In the genomic region with DNA sequence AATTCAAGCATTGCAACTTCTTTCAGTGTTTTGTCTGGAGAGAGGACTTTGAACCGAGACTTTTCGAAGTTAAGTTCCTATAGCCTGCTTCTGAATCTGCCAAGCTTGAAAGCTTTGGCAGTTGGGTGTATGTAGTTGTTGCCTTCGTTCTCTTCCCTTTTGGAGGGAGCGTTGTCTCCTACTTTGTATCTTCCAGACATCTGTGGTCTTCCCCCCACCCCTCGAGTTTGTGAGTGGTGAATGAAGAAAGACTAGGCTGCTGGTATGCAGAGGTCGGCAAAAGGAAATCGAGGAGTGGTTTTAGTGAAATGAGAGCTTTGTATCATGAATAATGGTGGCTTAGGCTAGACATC, we compare ENCODE assay signal across 8 cellular contexts. TPM values are rescaled to one million over a fixed set of nuclear protein-coding genes. Genes with fewer than 3 reads are reported as not detected.
A peak's percentile ranks its signal among the peaks of the same experiment; 100 is the strongest.
DNase-seq lines count a peak whose midpoint lies in the region; ATAC-seq, FAIRE-seq and TF ChIP-seq lines count a peak whose summit lies in the region.

No MANE protein-coding gene starts in this region.

- H3K4me2 ChIP-seq in SK-N-SH = peak overlapping the region; percentile 81

- no peak for FAIRE-seq in urothelium cell line (lab: Jason Lieb, UNC)

- no peaks in the 10 kb centered on the region for H3F3A ChIP-seq in SK-N-SH (replicated peaks; ENCODE audit: insufficient read depth)

- H3K27me3 ChIP-seq in H7 (ENCODE audit: control insufficient read depth, insufficient read depth, low read length) (no peaks in the 10 kb centered on the region; the same call in 1 of the 2 replicates), SK-N-SH (ENCODE audit: insufficient read depth) (no peaks in the 10 kb centered on the region), mononuclear cell (ENCODE audit: insufficient read depth, low read length) (no peaks in the 10 kb centered on the region)

- H3K27ac ChIP-seq in SK-N-SH (ENCODE audit: low read depth in 2 of 2, low read length in 1 of 2) = peak overlapping the region; percentile 59 to 62; a peak in 3 of 4 replicates

- H3K4me1 ChIP-seq in SK-N-SH (ENCODE audit: control insufficient read depth in 1 of 2, insufficient read depth in 2 of 2, low read depth in 1 of 2, low read length in 1 of 2) (peaks cover 13 to 14% of the 10 kb centered on the region in 2 experiments; a peak in 3 of 4 replicates), mononuclear cell (ENCODE audit: insufficient read depth, low read length) (peaks cover 34% of the 10 kb centered on the region)

- CTCF ChIA-PET in SK-N-SH (lab: Yijun Ruan, JAX) = interaction anchor here (0.6 to 6.5 kb wide), 2 partner anchors 14 to 617 kb away, joined by 3 to 61 read pairs; no protein-coding TSS in a partner anchor

- TF ChIP-seq RAD21 in SK-N-SH (IDR thresholded peaks at IDR 0.05; ENCODE audit: low read length) = no peak

- peaks cover 65% of the 10 kb centered on the region for H3K79me2 ChIP-seq in SK-N-SH (ENCODE audit: insufficient read depth)

- H3K9me3 ChIP-seq in SK-N-SH = no peaks in the 10 kb centered on the region
- no peaks in the 10 kb centered on the region for H3K9me3 ChIP-seq in mononuclear cell (ENCODE audit: low read depth, low read length)

- H3K4me3 ChIP-seq in H7 (ENCODE audit: insufficient read depth, low read depth, low read length) = peak overlapping the region; percentile 99
- peak overlapping the region; percentile 85 to 97 for H3K4me3 ChIP-seq in SK-N-SH (ENCODE audit: low read depth in 2 of 2, low read length in 1 of 2)
- H3K4me3 ChIP-seq in mononuclear cell (ENCODE audit: low read length) = peak overlapping the region; percentile 93

- H2AFZ ChIP-seq in SK-N-SH (ENCODE audit: low read depth) = no peak overlapping the region

- H3K36me3 ChIP-seq in H7 (replicated peaks; ENCODE audit: control insufficient read depth, insufficient read depth, low read length) = no peaks in the 10 kb centered on the region
- H3K36me3 ChIP-seq in SK-N-SH (replicated peaks in 1 of 2; ENCODE audit: control insufficient read depth in 1 of 2, insufficient read depth in 2 of 2, low read length in 1 of 2) = no peaks in the 10 kb centered on the region

- POLR2A ChIA-PET in SK-N-SH (lab: Yijun Ruan, JAX) = interaction anchor here (2.8 kb wide), 1 partner anchor 616 kb away, joined by 34 read pairs; no protein-coding TSS in a partner anchor

- peak; percentile 35 for DNase-seq in AG20443 (ENCODE audit: low spot score)
- DNase-seq in H7 = peak; percentile 15
- DNase-seq in SK-N-SH = no peak
- peak; percentile 53 for DNase-seq in dermis blood vessel endothelial cell
- peak; percentile 12 for DNase-seq in urothelium cell line (ENCODE audit: low spot score)

- TF ChIP-seq CTCF in SK-N-SH (IDR thresholded peaks at IDR 0.05) = no peak

- WGBS in SK-N-SH (ENCODE audit: low lambda C conversion rate) = 0% methylated on average over 7 of the region's 7 CpGs

- peaks cover 57% of the 10 kb centered on the region for H4K20me1 ChIP-seq in SK-N-SH (ENCODE audit: insufficient read depth)

- H3K9ac ChIP-seq in SK-N-SH = peak overlapping the region; percentile 77

- no peak for TF ChIP-seq EP300 in SK-N-SH (IDR thresholded peaks at IDR 0.05; ENCODE audit: borderline replicate concordance in 1 of 2, low read depth in 1 of 2, low read length in 1 of 2)

- no peaks in the 10 kb centered on the region for H3K9me2 ChIP-seq in SK-N-SH

- ATAC-seq in HG03439 (IDR thresholded peaks at IDR 0.05; ENCODE audit: unreplicated experiment) = no peak
- no peak for ATAC-seq in HG03520 (IDR thresholded peaks at IDR 0.05; ENCODE audit: unreplicated experiment)

TF ChIP-seq in SK-N-SH, 30 proteins besides CTCF, POLR2A, EP300 and RAD21:
- no peak for TF ChIP-seq TAF1 (IDR thresholded peaks at IDR 0.05; ENCODE audit: borderline replicate concordance, low read depth, low read length)
- TF ChIP-seq, protein P1, sequence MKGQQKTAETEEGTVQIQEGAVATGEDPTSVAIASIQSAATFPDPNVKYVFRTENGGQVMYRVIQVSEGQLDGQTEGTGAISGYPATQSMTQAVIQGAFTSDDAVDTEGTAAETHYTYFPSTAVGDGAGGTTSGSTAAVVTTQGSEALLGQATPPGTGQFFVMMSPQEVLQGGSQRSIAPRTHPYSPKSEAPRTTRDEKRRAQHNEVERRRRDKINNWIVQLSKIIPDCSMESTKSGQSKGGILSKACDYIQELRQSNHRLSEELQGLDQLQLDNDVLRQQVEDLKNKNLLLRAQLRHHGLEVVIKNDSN (IDR thresholded peaks at IDR 0.05; ENCODE audit: borderline replicate concordance, low read depth) = no peak
- 0 out of 2 replicates have a peak, but pooled peaks have one; percentile 7 for TF ChIP-seq MXI1 (IDR thresholded peaks at IDR 0.05; ENCODE audit: low read depth, low read length)
- no peak for TF ChIP-seq SMC3 (IDR thresholded peaks at IDR 0.05; ENCODE audit: low read depth, low read length)
- no peak for TF ChIP-seq FOXJ3 (CRISPR knock-in tag; IDR thresholded peaks at IDR 0.05)
- peak; percentile 26; the same call in 1 of the 2 replicates for TF ChIP-seq TCF12 (IDR thresholded peaks at IDR 0.05)

RNA-seq across cellular contexts. Expression of a gene that starts 1.3 kb away (rescaled TPM):
- 723 and 740 TPM in 2 replicates for total RNA-seq in H7 (2014; rRNA removed; shearing (Covaris generic))
- 178 and 279 TPM in 2 replicates for polyA plus RNA-seq in SK-N-SH (2012; rRNA removed)
- 139 and 171 TPM in 2 replicates for polyA plus RNA-seq in SK-N-SH (2012; cell fraction: cytosol; rRNA removed)
- polyA plus RNA-seq in SK-N-SH (2012; cell fraction: nucleus; rRNA removed) = 331 and 398 TPM in 2 replicates
- total RNA-seq in dermis blood vessel endothelial cell = 1,367 and 1,954 TPM in 2 replicates
- total RNA-seq in mononuclear cell = 675 TPM
